17 cellular contexts compared by ENCODE assay signal in genomic region chr21:25837545-25838263, GRCh38.
DNase-seq lines count a peak whose midpoint lies in the region; ATAC-seq and TF ChIP-seq lines count a peak whose summit lies in the region.
"Had no signal": no experiment of that assay in that cellular context is flagged by ENCODE, and none has a peak within 500 bp of the region (broad histone marks: within the 10 kb centered on the region; RNA-seq: fewer than 3 reads in every experiment).

No MANE protein-coding gene starts in this region.

- no peak overlapping the region for H3K4me3 Mint-ChIP-seq in chondrocyte (ENCODE audit: unreplicated experiment)
- H3K4me3 Mint-ChIP-seq: activated naive CD8-positive, alpha-beta T cell treated with anti-CD3 and anti-CD28 coated beads, Interleukin-2, amount 10 ng/mL, durations not matched to agents 7 days and 5 days had no signal

- no peak overlapping the region for H3K4me3 ChIP-seq in cardiac fibroblast (replicated peaks in 1 of 2; ENCODE audit: low read depth in 2 of 2, low read length in 2 of 2)
- H3K4me3 ChIP-seq: pancreas, upper lobe of left lung had no signal

- intact Hi-C loops in left colon (cut with DNase I, micrococcal nuclease), result no loop called here

- ATAC-seq in left colon, result no peak

- no peaks in the 10 kb centered on the region for H3K27me3 Mint-ChIP-seq in chondrocyte (ENCODE audit: low read depth)

- TF ChIP-seq CTCF in cardiac fibroblast (IDR thresholded peaks at IDR 0.05; ENCODE audit: low read depth, low read length) (no peak), chondrocyte (IDR thresholded peaks at IDR 0.05) (no peak)

- peak; percentile 56 for DNase-seq in A172 (ENCODE audit: low spot score)
- DNase-seq in HT1080 (ENCODE audit: low read depth), result peak; percentile 60
- DNase-seq in cardiac fibroblast (ENCODE audit: low read depth in 2 of 2), result peak; percentile 65 to 78
- peak; percentile 11 for DNase-seq in kidney tubule cell (ENCODE audit: low spot score)
- no peak for DNase-seq in left colon
- DNase-seq in chondrocyte (ENCODE audit: low spot score), result no peak
- DNase-seq in DMS153 treated with DMSO at 0.1 percent for 48 hours (lab: John Stamatoyannopoulos, UW; ENCODE audit: unreplicated experiment), result no peak
- DNase-seq in C1 segment of cervical spinal cord (lab: John Stamatoyannopoulos, UW), result no peak
- DNase-seq: activated CD8-positive, alpha-beta memory T cell treated with anti-CD3 and anti-CD28 coated beads, Interleukin-2, amount 50 U/mL, for 4 hours; activated naive CD8-positive, alpha-beta T cell treated with anti-CD3 and anti-CD28 coated beads, Interleukin-2, amount 10 ng/mL, durations not matched to agents 7 days and 5 days; DND-41; effector CD4-positive, alpha-beta T cell; NCI-H187 treated with DMSO at 0.1 percent for 48 hours; NCI-H774; pancreas; SHP77 treated with DMSO at 0.1 percent for 48 hours; upper lobe of left lung had no signal

- H3K9me3 Mint-ChIP-seq in chondrocyte (ENCODE audit: low read depth), result peaks cover 22% of the 10 kb centered on the region

- H3K36me3 Mint-ChIP-seq in chondrocyte (ENCODE audit: low read depth), result peaks cover 1% of the 10 kb centered on the region
- H3K36me3 Mint-ChIP-seq: activated naive CD8-positive, alpha-beta T cell treated with anti-CD3 and anti-CD28 coated beads, Interleukin-2, amount 10 ng/mL, durations not matched to agents 7 days and 5 days had no signal

- H3K27ac Mint-ChIP-seq in chondrocyte (ENCODE audit: unreplicated experiment), result no peak overlapping the region
- H3K27ac Mint-ChIP-seq: activated naive CD8-positive, alpha-beta T cell treated with anti-CD3 and anti-CD28 coated beads, Interleukin-2, amount 10 ng/mL, durations not matched to agents 7 days and 5 days had no signal

- peaks cover 44% of the 10 kb centered on the region for H3K4me1 Mint-ChIP-seq in chondrocyte (ENCODE audit: low read depth)
- H3K4me1 Mint-ChIP-seq: activated naive CD8-positive, alpha-beta T cell treated with anti-CD3 and anti-CD28 coated beads, Interleukin-2, amount 10 ng/mL, durations not matched to agents 7 days and 5 days had no signal

Comparison
In these comparisons a context has a peak if more than half of its experiments do, and no peak if none do; other contexts are left out.
1. DNase-seq: peak in A172 (single experiment), HT1080 (single experiment), cardiac fibroblast (2 of 2) and kidney tubule cell (single experiment); none in left colon (0 of 2), chondrocyte (single experiment), DMS153 treated with DMSO at 0.1 percent for 48 hours (single experiment) and C1 segment of cervical spinal cord (0 of 14).